9 cellular contexts compared by ENCODE assay signal in genomic region chr5:136062563-136063274, GRCh38. TPM values are rescaled to one million over a fixed set of nuclear protein-coding genes. Genes with fewer than 3 reads are reported as not detected.
A peak's percentile ranks its signal among the peaks of the same experiment; 100 is the strongest.
DNase-seq lines count a peak whose midpoint lies in the region; ATAC-seq, FAIRE-seq and TF ChIP-seq lines count a peak whose summit lies in the region.
"Had no signal": no experiment of that assay in that cellular context is flagged by ENCODE, and none has a peak within 500 bp of the region (broad histone marks: within the 10 kb centered on the region; RNA-seq: fewer than 3 reads in every experiment).

No MANE protein-coding gene starts in this region.

- H3K27me3 Mint-ChIP-seq in CD4-positive, CD25-positive, alpha-beta regulatory T cell = peaks cover 5% of the 10 kb centered on the region
- no peaks in the 10 kb centered on the region for H3K27me3 Mint-ChIP-seq in osteocyte (ENCODE audit: unreplicated experiment)
- H3K27me3 Mint-ChIP-seq in activated T-helper 2 cell treated with anti-CD3 and anti-CD28 coated beads, Interferon-gamma antibody, Interleukin-2, Interleukin-4, amounts not matched to agents 10 μg/mL and 5 μg/mL and 100 μg/mL, durations not matched to agents 14 hours and 24 hours and 36 hours (ENCODE audit: low read depth) = peaks cover 7% of the 10 kb centered on the region

- H3K27me3 ChIP-seq in CD4-positive, CD25-positive, alpha-beta regulatory T cell (ENCODE audit: control insufficient read depth, insufficient read depth, low read length) = no peaks in the 10 kb centered on the region

- intact Hi-C loops in activated T-helper 2 cell treated with anti-CD3 and anti-CD28 coated beads, Interferon-gamma antibody, Interleukin-2, Interleukin-4, amounts not matched to agents 10 μg/mL and 5 μg/mL and 100 μg/mL, durations not matched to agents 14 hours and 24 hours and 36 hours (cut with micrococcal nuclease) = loop anchor here (1.0 kb wide), 2 partner anchors 118 to 175 kb away; no protein-coding TSS in a partner anchor

- H3K9me3 ChIP-seq in CD4-positive, CD25-positive, alpha-beta regulatory T cell (ENCODE audit: control insufficient read depth in 2 of 2, low read length in 2 of 2) = no peaks in the 10 kb centered on the region

- no peak overlapping the region for H3K4me3 ChIP-seq in CD4-positive, CD25-positive, alpha-beta regulatory T cell (ENCODE audit: low read depth, low read length)

- H3K36me3 Mint-ChIP-seq in CD4-positive, CD25-positive, alpha-beta regulatory T cell = no peaks in the 10 kb centered on the region
- peaks cover 27% of the 10 kb centered on the region for H3K36me3 Mint-ChIP-seq in osteocyte (ENCODE audit: unreplicated experiment)
- H3K36me3 Mint-ChIP-seq in activated T-helper 2 cell treated with anti-CD3 and anti-CD28 coated beads, Interferon-gamma antibody, Interleukin-2, Interleukin-4, amounts not matched to agents 10 μg/mL and 5 μg/mL and 100 μg/mL, durations not matched to agents 14 hours and 24 hours and 36 hours (ENCODE audit: low read depth) = no peaks in the 10 kb centered on the region
- H3K36me3 Mint-ChIP-seq: naive B cell had no signal

- H3K36me3 ChIP-seq in CD4-positive, CD25-positive, alpha-beta regulatory T cell (ENCODE audit: control insufficient read depth, insufficient read depth, low read length) = no peaks in the 10 kb centered on the region

- no peak overlapping the region for H3K27ac ChIP-seq in CD4-positive, CD25-positive, alpha-beta regulatory T cell (ENCODE audit: insufficient read depth, low read length, poor library complexity, severe bottlenecking)

- TF ChIP-seq POLR2A in GM12891 (IDR thresholded peaks at IDR 0.05; ENCODE audit: low read depth, low read length) = no peak

- H3K4me3 Mint-ChIP-seq in CD4-positive, CD25-positive, alpha-beta regulatory T cell = no peak overlapping the region
- H3K4me3 Mint-ChIP-seq in osteocyte (ENCODE audit: unreplicated experiment) = no peak overlapping the region
- no peak overlapping the region for H3K4me3 Mint-ChIP-seq in activated T-helper 2 cell treated with anti-CD3 and anti-CD28 coated beads, Interferon-gamma antibody, Interleukin-2, Interleukin-4, amounts not matched to agents 10 μg/mL and 5 μg/mL and 100 μg/mL, durations not matched to agents 14 hours and 24 hours and 36 hours (ENCODE audit: low read depth)
- H3K4me3 Mint-ChIP-seq: naive B cell had no signal

- peak; percentile 33 for FAIRE-seq in GM12891 (lab: Jason Lieb, UNC)

- DNase-seq in CD4-positive, CD25-positive, alpha-beta regulatory T cell = peak in 2 of 3 donors; percentile 16 to 27
- DNase-seq in GM12891 (ENCODE audit: insufficient read length, low spot score) (no peak), NCI-H69 (lab: John Stamatoyannopoulos, UW) (peak; percentile 64), dermis blood vessel endothelial cell (peak; percentile 76), osteocyte (ENCODE audit: extremely low spot score, unreplicated experiment) (no peak)
- DNase-seq in activated effector memory CD4-positive, alpha-beta T cell treated with anti-CD3 and anti-CD28 coated beads, Interleukin-2, amount 50 U/mL, for 16 hours = no peak
- DNase-seq in activated T-helper 2 cell treated with anti-CD3 and anti-CD28 coated beads, Interferon-gamma antibody, Interleukin-2, Interleukin-4, amounts not matched to agents 10 μg/mL and 5 μg/mL and 100 μg/mL, durations not matched to agents 14 hours and 24 hours and 36 hours (ENCODE audit: low spot score) = no peak
- DNase-seq: naive B cell had no signal

- peaks cover 0 to 1% (median 0%) of the 10 kb centered on the region in 7 donors for H3K9me3 Mint-ChIP-seq in CD4-positive, CD25-positive, alpha-beta regulatory T cell
- H3K9me3 Mint-ChIP-seq in osteocyte (ENCODE audit: unreplicated experiment) = no peaks in the 10 kb centered on the region
- no peaks in the 10 kb centered on the region for H3K9me3 Mint-ChIP-seq in activated T-helper 2 cell treated with anti-CD3 and anti-CD28 coated beads, Interferon-gamma antibody, Interleukin-2, Interleukin-4, amounts not matched to agents 10 μg/mL and 5 μg/mL and 100 μg/mL, durations not matched to agents 14 hours and 24 hours and 36 hours
- H3K9me3 Mint-ChIP-seq: naive B cell had no signal

- H3K27ac Mint-ChIP-seq in CD4-positive, CD25-positive, alpha-beta regulatory T cell = no peak overlapping the region
- no peak overlapping the region for H3K27ac Mint-ChIP-seq in osteocyte (ENCODE audit: unreplicated experiment)
- H3K27ac Mint-ChIP-seq in activated T-helper 2 cell treated with anti-CD3 and anti-CD28 coated beads, Interferon-gamma antibody, Interleukin-2, Interleukin-4, amounts not matched to agents 10 μg/mL and 5 μg/mL and 100 μg/mL, durations not matched to agents 14 hours and 24 hours and 36 hours = no peak overlapping the region
- H3K27ac Mint-ChIP-seq: naive B cell had no signal

- no peak for ATAC-seq in CD4-positive, CD25-positive, alpha-beta regulatory T cell (ENCODE audit: low read depth in 2 of 2)
- ATAC-seq in HG02973 (IDR thresholded peaks at IDR 0.05; ENCODE audit: unreplicated experiment) = peak; percentile 85

- peak; percentile 55 for TF ChIP-seq CTCF in osteocyte (IDR thresholded peaks at IDR 0.05)

- no peaks in the 10 kb centered on the region for H3K4me1 ChIP-seq in CD4-positive, CD25-positive, alpha-beta regulatory T cell (ENCODE audit: control insufficient read depth, insufficient read depth, low read length, poor library complexity, severe bottlenecking)

- peaks cover 0 to 3% (median 0%) of the 10 kb centered on the region in 4 donors for H3K4me1 Mint-ChIP-seq in CD4-positive, CD25-positive, alpha-beta regulatory T cell
- peaks cover 24% of the 10 kb centered on the region for H3K4me1 Mint-ChIP-seq in osteocyte (ENCODE audit: unreplicated experiment)
- H3K4me1 Mint-ChIP-seq in activated T-helper 2 cell treated with anti-CD3 and anti-CD28 coated beads, Interferon-gamma antibody, Interleukin-2, Interleukin-4, amounts not matched to agents 10 μg/mL and 5 μg/mL and 100 μg/mL, durations not matched to agents 14 hours and 24 hours and 36 hours (ENCODE audit: low read depth) = no peaks in the 10 kb centered on the region
- H3K4me1 Mint-ChIP-seq: naive B cell had no signal

TF ChIP-seq in GM12891, 5 proteins besides CTCF, POLR2A, EP300 and RAD21:
- TF ChIP-seq POU2F2 (IDR thresholded peaks at IDR 0.05; ENCODE audit: low read depth, low read length) (no peak), PAX5 (IDR thresholded peaks at IDR 0.05; ENCODE audit: insufficient read depth, low read length, severe bottlenecking) (no peak), POLR2AphosphoS5 (IDR thresholded peaks at IDR 0.05; ENCODE audit: low read depth, low read length) (no peak)

RNA-seq across cellular contexts. Expression of gene TGFBI, which starts 33.9 kb away (rescaled TPM):
- total RNA-seq in CD4-positive, CD25-positive, alpha-beta regulatory T cell = 3.7 TPM
- 1 to 10 TPM; 1.5 to 2.5 (median 2.1) TPM for polyA plus RNA-seq in CD4-positive, CD25-positive, alpha-beta regulatory T cell
- not detected for polyA plus RNA-seq in GM12891 (2012; ENCODE audit: low read depth, missing spikeins)
- total RNA-seq in dermis blood vessel endothelial cell = 3.9 and 9.5 TPM in 2 replicates
- total RNA-seq in osteocyte = 267 and 343 TPM in 2 replicates
- not detected in 2 replicates for total RNA-seq in activated T-helper 2 cell treated with anti-CD3 and anti-CD28 coated beads, Interferon-gamma antibody, Interleukin-2, Interleukin-4, amounts not matched to agents 10 μg/mL and 5 μg/mL and 100 μg/mL, durations not matched to agents 14 hours and 24 hours and 36 hours

Comparison
In these comparisons a context has a peak if more than half of its experiments do, and no peak if none do; other contexts are left out.
1. DNase-seq: peak in CD4-positive, CD25-positive, alpha-beta regulatory T cell (2 of 3), NCI-H69 (single experiment) and dermis blood vessel endothelial cell (single experiment); none in GM12891 (single experiment), osteocyte (single experiment), activated effector memory CD4-positive, alpha-beta T cell treated with anti-CD3 and anti-CD28 coated beads, Interleukin-2, amount 50 U/mL, for 16 hours (single experiment) and activated T-helper 2 cell treated with anti-CD3 and anti-CD28 coated beads, Interferon-gamma antibody, Interleukin-2, Interleukin-4, amounts not matched to agents 10 μg/mL and 5 μg/mL and 100 μg/mL, durations not matched to agents 14 hours and 24 hours and 36 hours (single experiment).
2. RNA of gene TGFBI, which starts 33.9 kb away (total RNA-seq): 267 to 343 TPM in osteocyte; 3.9 to 9.5 TPM in dermis blood vessel endothelial cell, 3.7 TPM in CD4-positive, CD25-positive, alpha-beta regulatory T cell (single experiment) and not detected in activated T-helper 2 cell treated with anti-CD3 and anti-CD28 coated beads, Interferon-gamma antibody, Interleukin-2, Interleukin-4, amounts not matched to agents 10 μg/mL and 5 μg/mL and 100 μg/mL, durations not matched to agents 14 hours and 24 hours and 36 hours; every median in the first group is over 10 times any median in the second.